16 cellular contexts compared by ENCODE assay signal in the genomic region with DNA sequence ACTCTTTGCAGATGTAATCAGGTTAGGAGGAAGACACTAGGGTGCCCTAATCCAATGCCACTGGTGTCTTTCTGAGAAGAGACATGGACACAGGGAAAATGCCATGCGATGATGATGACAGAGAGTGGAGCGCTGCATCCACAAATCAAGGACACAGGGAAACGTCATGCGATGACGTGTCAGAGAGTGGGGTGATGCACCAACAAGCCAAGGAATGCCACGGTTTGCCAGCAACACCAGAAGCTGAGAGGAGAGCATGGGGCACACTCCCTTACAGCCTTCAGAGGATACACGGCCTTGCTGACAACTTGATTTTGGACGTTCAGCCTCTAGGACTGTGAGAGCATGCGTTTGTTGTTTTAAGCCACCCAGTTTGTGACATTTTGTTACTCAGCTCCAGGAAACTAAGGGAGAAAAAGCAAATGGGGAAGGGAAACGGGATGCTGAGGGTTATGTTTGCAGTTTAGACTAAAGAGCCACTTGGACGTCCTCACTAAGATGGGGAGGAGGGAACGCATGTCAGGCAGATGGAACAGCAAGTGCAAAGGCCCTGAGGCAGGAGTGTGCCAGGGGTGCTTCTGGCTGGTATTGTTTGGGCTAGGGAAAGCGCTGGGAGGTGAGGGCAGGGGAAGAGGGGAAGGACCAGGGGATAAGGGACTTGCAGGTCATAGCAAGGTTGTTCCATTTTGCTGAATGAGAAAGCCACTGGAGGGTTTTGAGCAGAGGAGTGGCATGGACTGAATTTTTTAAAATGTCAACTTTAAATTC. TPM values are rescaled to one million over a fixed set of nuclear protein-coding genes. Genes with fewer than 3 reads are reported as not detected.
DNase-seq lines count a peak whose midpoint lies in the region; ATAC-seq, FAIRE-seq and TF ChIP-seq lines count a peak whose summit lies in the region.
"Had no signal": no experiment of that assay in that cellular context is flagged by ENCODE, and none has a peak within 500 bp of the region (broad histone marks: within the 10 kb centered on the region; RNA-seq: fewer than 3 reads in every experiment).

No MANE protein-coding gene starts in this region.

- intact Hi-C loops in PC-9 (cut with micrococcal nuclease; ENCODE audit: unreplicated experiment) = no loop called here
- intact Hi-C loops in esophagus muscularis mucosa (cut with DNase I) = no loop called here
- intact Hi-C loops in pancreas (cut with DNase I) = loop anchor here in 1 of 3 donors (10.0 kb wide), 1 partner anchor 76 kb away; the partner anchor contains the start of genes NSUN2 and SRD5A1

- peaks cover 5% of the 10 kb centered on the region for H3K36me3 Mint-ChIP-seq in activated naive CD4-positive, alpha-beta T cell treated with anti-CD3 and anti-CD28 coated beads, Interleukin-2, amount 10 ng/mL, durations not matched to agents 7 days and 5 days
- H3K36me3 Mint-ChIP-seq in stimulated activated effector memory CD8-positive, alpha-beta T cell treated with anti-CD3 and anti-CD28 coated beads, Interleukin-12 subunit alpha, Interleukin-12 subunit beta, amount 100 ng/mL, for 72 hours = peaks cover 27% of the 10 kb centered on the region

- no peak for TF ChIP-seq EP300 in esophagus muscularis mucosa (IDR thresholded peaks at IDR 0.05)

- H3K27ac ChIP-seq in PC-9 = no peak overlapping the region
- H3K27ac ChIP-seq in esophagus muscularis mucosa (replicated peaks in 1 of 4) = no peak overlapping the region
- no peak overlapping the region for H3K27ac ChIP-seq in pancreas
- H3K27ac ChIP-seq: foreskin keratinocyte, lower lobe of right lung, suprapubic skin had no signal

- POLR2A ChIA-PET in PC-9 (lab: Charles Lee; ENCODE audit: unreplicated experiment) = no interaction called here

- no peaks in the 10 kb centered on the region for H3K9me2 ChIP-seq in PC-9 (ENCODE audit: insufficient read depth)

- no peak overlapping the region for H3K27ac Mint-ChIP-seq in activated naive CD4-positive, alpha-beta T cell treated with anti-CD3 and anti-CD28 coated beads, Interleukin-2, amount 10 ng/mL, durations not matched to agents 7 days and 5 days
- no peak overlapping the region for H3K27ac Mint-ChIP-seq in stimulated activated effector memory CD8-positive, alpha-beta T cell treated with anti-CD3 and anti-CD28 coated beads, Interleukin-12 subunit alpha, Interleukin-12 subunit beta, amount 100 ng/mL, for 72 hours

- peaks cover 19% of the 10 kb centered on the region for H3F3A ChIP-seq in PC-9 (ENCODE audit: insufficient read depth, low read depth)

- no peak for ATAC-seq in stimulated activated effector memory CD8-positive, alpha-beta T cell treated with anti-CD3 and anti-CD28 coated beads, Interleukin-12 subunit alpha, Interleukin-12 subunit beta, amount 100 ng/mL, for 72 hours
- no peak for ATAC-seq in pancreas
- ATAC-seq: foreskin keratinocyte, lower lobe of right lung had no signal

- peaks cover 19% of the 10 kb centered on the region for H3K27me3 Mint-ChIP-seq in activated naive CD4-positive, alpha-beta T cell treated with anti-CD3 and anti-CD28 coated beads, Interleukin-2, amount 10 ng/mL, durations not matched to agents 7 days and 5 days

- peak overlapping the region; percentile 35 for H3K4me3 Mint-ChIP-seq in activated naive CD4-positive, alpha-beta T cell treated with anti-CD3 and anti-CD28 coated beads, Interleukin-2, amount 10 ng/mL, durations not matched to agents 7 days and 5 days
- H3K4me3 Mint-ChIP-seq in stimulated activated effector memory CD8-positive, alpha-beta T cell treated with anti-CD3 and anti-CD28 coated beads, Interleukin-12 subunit alpha, Interleukin-12 subunit beta, amount 100 ng/mL, for 72 hours = peak overlapping the region; percentile 80

- FAIRE-seq in pancreas (lab: Jason Lieb, UNC) = no peak

- H3K36me3 ChIP-seq in PC-9 (ENCODE audit: low read depth) = no peaks in the 10 kb centered on the region
- H3K36me3 ChIP-seq in esophagus muscularis mucosa = no peaks in the 10 kb centered on the region
- H3K36me3 ChIP-seq in pancreas = no peaks in the 10 kb centered on the region
- H3K36me3 ChIP-seq: lower lobe of right lung, right atrium auricular region, suprapubic skin had no signal

- H3K79me2 ChIP-seq in PC-9 (ENCODE audit: low read depth) = peaks cover 14% of the 10 kb centered on the region

- H2AFZ ChIP-seq in PC-9 = no peak overlapping the region

- peaks cover 11% of the 10 kb centered on the region for H4K20me1 ChIP-seq in PC-9 (ENCODE audit: insufficient read depth)

- CTCF ChIA-PET in activated naive CD4-positive, alpha-beta T cell treated with anti-CD3 and anti-CD28 coated beads, Interleukin-2, amount 10 ng/mL, durations not matched to agents 7 days and 5 days (lab: Charles Lee) = no interaction called here
- CTCF ChIA-PET in PC-9 (lab: Charles Lee) = no interaction called here

- H3K4me1 ChIP-seq in PC-9 (replicated peaks; ENCODE audit: insufficient read depth) (peaks cover 15% of the 10 kb centered on the region), esophagus muscularis mucosa (peaks cover 10 to 27% (median 25%) of the 10 kb centered on the region in 4 donors), pancreas (peaks cover 6 to 9% (median 8%) of the 10 kb centered on the region in 3 donors)
- H3K4me1 ChIP-seq: foreskin keratinocyte had no signal

- BruUV-seq in PC-9 (replicated peaks; lab: Mats Ljungman, UMichigan) = no TSS peak

- H3K4me2 ChIP-seq in PC-9 = peak overlapping the region; percentile 81; the same call in 1 of the 2 replicates

- no peaks in the 10 kb centered on the region for H3K9me3 Mint-ChIP-seq in activated naive CD4-positive, alpha-beta T cell treated with anti-CD3 and anti-CD28 coated beads, Interleukin-2, amount 10 ng/mL, durations not matched to agents 7 days and 5 days
- H3K9me3 Mint-ChIP-seq in stimulated activated effector memory CD8-positive, alpha-beta T cell treated with anti-CD3 and anti-CD28 coated beads, Interleukin-12 subunit alpha, Interleukin-12 subunit beta, amount 100 ng/mL, for 72 hours = no peaks in the 10 kb centered on the region

- WGBS in esophagus muscularis mucosa = 78% methylated on average over 13 of the region's 13 CpGs
- 73 to 81% methylated on average over 13 of the region's 13 CpGs for WGBS in pancreas, 2 donors

- H3K9me3 ChIP-seq in PC-9 (ENCODE audit: insufficient read depth, low read depth) (no peaks in the 10 kb centered on the region), esophagus muscularis mucosa (no peaks in the 10 kb centered on the region), pancreas (no peaks in the 10 kb centered on the region)
- H3K9me3 ChIP-seq: lower lobe of right lung, right atrium auricular region, suprapubic skin had no signal

- no peak overlapping the region for H3K4me3 ChIP-seq in PC-9
- no peak overlapping the region for H3K4me3 ChIP-seq in esophagus muscularis mucosa
- H3K4me3 ChIP-seq in pancreas = no peak overlapping the region
- H3K4me3 ChIP-seq: suprapubic skin had no signal

- TF ChIP-seq POLR2A in esophagus muscularis mucosa (IDR thresholded peaks at IDR 0.05; ENCODE audit: low read depth) = no peak

- no peak for TF ChIP-seq CTCF in PC-9 (conservative IDR thresholded peaks at IDR 0.05)
- TF ChIP-seq CTCF in esophagus muscularis mucosa (IDR thresholded peaks at IDR 0.05) = no peak
- TF ChIP-seq CTCF in pancreas (IDR thresholded peaks at IDR 0.05) = no peak

- DNase-seq in activated naive CD4-positive, alpha-beta T cell treated with anti-CD3 and anti-CD28 coated beads, Interleukin-2, amount 10 ng/mL, durations not matched to agents 7 days and 5 days = no peak
- DNase-seq in activated naive CD4-positive, alpha-beta T cell treated with anti-CD3 and anti-CD28 coated beads, Interleukin-2, amount 50 U/mL, for 16 hours = no peak
- no peak for DNase-seq in PC-9
- peak; percentile 39 for DNase-seq in esophagus muscularis mucosa (ENCODE audit: extremely low spot score)
- DNase-seq in stimulated activated effector memory CD8-positive, alpha-beta T cell treated with anti-CD3 and anti-CD28 coated beads, Interleukin-12 subunit alpha, Interleukin-12 subunit beta, amount 100 ng/mL, for 72 hours (ENCODE audit: low spot score in 2 of 2) = peak in 1 of 2 donors; percentile 46
- no peak for DNase-seq in pancreas
- no peak for DNase-seq in islet precursor cell
- DNase-seq in HCEC 1CT = no peak
- DNase-seq: amygdala; foreskin keratinocyte; GM23248; lower lobe of right lung; NCI-H1417 treated with DMSO at 0.1 percent for 48 hours; NK-92 treated with Interleukin-12 subunit alpha and Interleukin-12 subunit beta, amount 100 ng/mL, for 24 hours had no signal

- H3K27me3 ChIP-seq in PC-9 (ENCODE audit: insufficient read depth, low read depth) (no peaks in the 10 kb centered on the region), esophagus muscularis mucosa (no peaks in the 10 kb centered on the region), pancreas (no peaks in the 10 kb centered on the region)
- H3K27me3 ChIP-seq: foreskin keratinocyte, right atrium auricular region, suprapubic skin had no signal

- peaks cover 25% of the 10 kb centered on the region for H3K4me1 Mint-ChIP-seq in activated naive CD4-positive, alpha-beta T cell treated with anti-CD3 and anti-CD28 coated beads, Interleukin-2, amount 10 ng/mL, durations not matched to agents 7 days and 5 days
- H3K4me1 Mint-ChIP-seq in stimulated activated effector memory CD8-positive, alpha-beta T cell treated with anti-CD3 and anti-CD28 coated beads, Interleukin-12 subunit alpha, Interleukin-12 subunit beta, amount 100 ng/mL, for 72 hours = peaks cover 27% of the 10 kb centered on the region

RNA-seq across cellular contexts. Expression of gene TENT4A, which starts 2.5 kb away (rescaled TPM):
- total RNA-seq in PC-9 (2021) (72.8 and 84.8 TPM in 2 replicates), esophagus muscularis mucosa (10 to 100 TPM; 17.0 to 21.9 (median 20.1) TPM), pancreas (10 to 100 TPM in 1 of 6 donors, 1 to 10 TPM in 5; 7.0 to 13.5 (median 8.5) TPM)
- polyA plus RNA-seq in pancreas = 10 to 100 TPM in 1 of 2 donors, 1 to 10 TPM in 1; 8.3 to 13.6 TPM
